16 cellular contexts compared by ENCODE assay signal in genomic region chr1:167109125-167109524, GRCh38. TPM values are rescaled to one million over a fixed set of nuclear protein-coding genes. Genes with fewer than 3 reads are reported as not detected.
DNase-seq lines count a peak whose midpoint lies in the region; ATAC-seq lines count a peak whose summit lies in the region.
"Had no signal": no experiment of that assay in that cellular context is flagged by ENCODE, and none has a peak within 500 bp of the region (broad histone marks: within the 10 kb centered on the region; RNA-seq: fewer than 3 reads in every experiment).

No MANE protein-coding gene starts in this region.

- peak; percentile 39 for ATAC-seq in HG02885 (IDR thresholded peaks at IDR 0.05; ENCODE audit: poor library complexity, unreplicated experiment)
- ATAC-seq in T-helper 17 cell, result no peak
- peak; percentile 11 to 18 for ATAC-seq in naive B cell (ENCODE audit: low read depth in 2 of 2)
- ATAC-seq in HG03097 (IDR thresholded peaks at IDR 0.05; ENCODE audit: low FRiP score, unreplicated experiment), result no peak
- no peak for ATAC-seq in GM19455 (IDR thresholded peaks at IDR 0.05; ENCODE audit: unreplicated experiment)

- peak overlapping the region; percentile 80 for H3K27ac Mint-ChIP-seq in T-helper 1 cell treated with Interleukin-12 subunit alpha and Interleukin-12 subunit beta and Interleukin-4 antibody, amounts not matched to agents 30 μg/mL and 1 μg/mL, for 36 hours
- H3K27ac Mint-ChIP-seq in T-helper 17 cell, result peak overlapping the region; percentile 49
- peak overlapping the region in 4 of 6 donors; percentile 33 to 79 (median 48) for H3K27ac Mint-ChIP-seq in naive B cell
- H3K27ac Mint-ChIP-seq: neural progenitor cell had no signal

- peaks cover 11% of the 10 kb centered on the region for H3K36me3 Mint-ChIP-seq in T-helper 1 cell treated with Interleukin-12 subunit alpha and Interleukin-12 subunit beta and Interleukin-4 antibody, amounts not matched to agents 30 μg/mL and 1 μg/mL, for 36 hours (ENCODE audit: low read depth)
- H3K36me3 Mint-ChIP-seq in T-helper 17 cell (ENCODE audit: low read depth) (peaks cover 2% of the 10 kb centered on the region), naive B cell (peaks cover 6% of the 10 kb centered on the region in 2 donors)
- H3K36me3 Mint-ChIP-seq: neural progenitor cell had no signal

- H3K4me1 Mint-ChIP-seq in T-helper 1 cell treated with Interleukin-12 subunit alpha and Interleukin-12 subunit beta and Interleukin-4 antibody, amounts not matched to agents 30 μg/mL and 1 μg/mL, for 36 hours (ENCODE audit: low read depth), result peaks cover 57% of the 10 kb centered on the region
- H3K4me1 Mint-ChIP-seq in T-helper 17 cell (peaks cover 23% of the 10 kb centered on the region), naive B cell (peaks cover 25 to 38% (median 30%) of the 10 kb centered on the region in 3 donors)

- peak overlapping the region; percentile 33 for H3K4me3 Mint-ChIP-seq in T-helper 1 cell treated with Interleukin-12 subunit alpha and Interleukin-12 subunit beta and Interleukin-4 antibody, amounts not matched to agents 30 μg/mL and 1 μg/mL, for 36 hours
- no peak overlapping the region for H3K4me3 Mint-ChIP-seq in T-helper 17 cell
- no peak overlapping the region for H3K4me3 Mint-ChIP-seq in naive B cell
- H3K4me3 Mint-ChIP-seq: neural progenitor cell had no signal

- no peaks in the 10 kb centered on the region for H3K27me3 Mint-ChIP-seq in T-helper 1 cell treated with Interleukin-12 subunit alpha and Interleukin-12 subunit beta and Interleukin-4 antibody, amounts not matched to agents 30 μg/mL and 1 μg/mL, for 36 hours (ENCODE audit: low read depth)
- H3K27me3 Mint-ChIP-seq in T-helper 17 cell, result peaks cover 12% of the 10 kb centered on the region
- peaks cover 0 to 7% (median 0%) of the 10 kb centered on the region in 3 donors for H3K27me3 Mint-ChIP-seq in naive B cell

- no peaks in the 10 kb centered on the region for H3K9me3 ChIP-seq in T-helper 17 cell (ENCODE audit: control insufficient read depth, low read length, poor library complexity, severe bottlenecking)
- H3K9me3 ChIP-seq: esophagus squamous epithelium, SJSA1 had no signal

- no peak for DNase-seq in T-helper 1 cell
- no peak for DNase-seq in T-helper 17 cell
- no peak for DNase-seq in naive B cell
- DNase-seq in NCI-H2029 treated with DMSO at 0.1 percent for 48 hours (lab: John Stamatoyannopoulos, UW), result no peak
- DNase-seq: esophagus squamous epithelium; HCEC 1CT; NCI-H1694; stimulated activated CD4-positive, alpha-beta T cell treated with anti-CD3 and anti-CD28 coated beads, Interleukin-1b, Interleukin-23, amount 100 ng/mL, for 48 hours had no signal

- H3K9me3 Mint-ChIP-seq in T-helper 1 cell treated with Interleukin-12 subunit alpha and Interleukin-12 subunit beta and Interleukin-4 antibody, amounts not matched to agents 30 μg/mL and 1 μg/mL, for 36 hours, result peaks cover 14% of the 10 kb centered on the region
- peaks cover 11 to 22% (median 16%) of the 10 kb centered on the region in 7 donors for H3K9me3 Mint-ChIP-seq in naive B cell

RNA-seq across cellular contexts. Expression of gene STYXL2, which starts 15.2 kb away (rescaled TPM):
- total RNA-seq in T-helper 17 cell, result not detected
- not detected for polyA plus RNA-seq in naive B cell (ENCODE audit: low read depth in 6 of 6)
- total RNA-seq: bronchial epithelial cell, SJSA1 had no signal

RNA-seq across cellular contexts. Expression of gene GPA33, which starts 18.9 kb away (rescaled TPM):
- total RNA-seq in T-helper 17 cell, result 1 to 10 TPM; 5.3 to 7.6 TPM
- 10 to 100 TPM in 1 of 6 donors, 1 to 10 TPM in 5; 3.4 to 14.6 (median 5.7) TPM for polyA plus RNA-seq in naive B cell (ENCODE audit: low read depth in 6 of 6)
- total RNA-seq: bronchial epithelial cell, esophagus squamous epithelium, SJSA1, temporal lobe had no signal

Comparison
In these comparisons a context has a peak if more than half of its experiments do, and no peak if none do; other contexts are left out.
1. ATAC-seq: peak in HG02885 (single experiment) and naive B cell (2 of 2); none in T-helper 17 cell (single experiment), HG03097 (single experiment) and GM19455 (single experiment).
2. Peak in every context shown above with its lines, with median percentiles within 50 percentile points of each other: H3K27ac Mint-ChIP-seq.